Comparison of ENCODE assay signal across 8 cellular contexts in genomic region chr6:136723780-136724179, GRCh38.
DNase-seq lines count a peak whose midpoint lies in the region; ATAC-seq, FAIRE-seq and TF ChIP-seq lines count a peak whose summit lies in the region.

No MANE protein-coding gene starts in this region.

- H3K4me1 Mint-ChIP-seq in activated T-cell treated with anti-CD3 and anti-CD28 coated beads, Interleukin-2, amount 50 U/mL, for 24 hours (ENCODE audit: low read depth) = peaks cover 43% of the 10 kb centered on the region

- H3K9me3 Mint-ChIP-seq in activated T-cell treated with anti-CD3 and anti-CD28 coated beads, Interleukin-2, amount 50 U/mL, for 24 hours = no peaks in the 10 kb centered on the region

- intact Hi-C loops in posterior vena cava (cut with DNase I) = no loop called here

- no peak overlapping the region for H3K27ac Mint-ChIP-seq in activated T-cell treated with anti-CD3 and anti-CD28 coated beads, Interleukin-2, amount 50 U/mL, for 24 hours

- peak; percentile 40 for ATAC-seq in GM18870 (IDR thresholded peaks at IDR 0.05; ENCODE audit: unreplicated experiment)
- ATAC-seq in GM18502 (IDR thresholded peaks at IDR 0.05; ENCODE audit: poor library complexity, unreplicated experiment) = no peak

- no peaks in the 10 kb centered on the region for H3K27me3 Mint-ChIP-seq in activated T-cell treated with anti-CD3 and anti-CD28 coated beads, Interleukin-2, amount 50 U/mL, for 24 hours

- peaks cover 8% of the 10 kb centered on the region for H3K36me3 Mint-ChIP-seq in activated T-cell treated with anti-CD3 and anti-CD28 coated beads, Interleukin-2, amount 50 U/mL, for 24 hours (ENCODE audit: low read depth)

- TF ChIP-seq POLR2A in H54 (IDR thresholded peaks at IDR 0.05; ENCODE audit: low read depth, low read length) = no peak

- H3K4me3 Mint-ChIP-seq in activated T-cell treated with anti-CD3 and anti-CD28 coated beads, Interleukin-2, amount 50 U/mL, for 24 hours = no peak overlapping the region

- FAIRE-seq in H54 (lab: Jason Lieb, UNC) = no peak

- DNase-seq in Kasumi-1 (lab: John Stamatoyannopoulos, UW) (peak; percentile 52 to 63), posterior vena cava (ENCODE audit: low spot score) (no peak), H54 (ENCODE audit: insufficient read length, low spot score) (no peak), cortex of kidney (lab: John Stamatoyannopoulos, UW) (no peak)
- DNase-seq in activated T-cell treated with anti-CD3 and anti-CD28 coated beads, Interleukin-2, amount 50 U/mL, for 24 hours = peak; percentile 43
- peak; percentile 3 to 9 for DNase-seq in stimulated activated CD4-positive, alpha-beta T cell treated with anti-CD3 and anti-CD28 coated beads, Interleukin-15, amount 100 ng/mL, for 1 hour (ENCODE audit: low read depth in 1 of 2, low spot score in 1 of 2)

Comparison
In these comparisons a context has a peak if more than half of its experiments do, and no peak if none do; other contexts are left out.
1. DNase-seq: peak in Kasumi-1 (2 of 2), activated T-cell treated with anti-CD3 and anti-CD28 coated beads, Interleukin-2, amount 50 U/mL, for 24 hours (single experiment) and stimulated activated CD4-positive, alpha-beta T cell treated with anti-CD3 and anti-CD28 coated beads, Interleukin-15, amount 100 ng/mL, for 1 hour (2 of 2); none in posterior vena cava (single experiment), H54 (single experiment) and cortex of kidney (single experiment).